ENCODE assay signal across 8 cellular contexts in the genomic region with DNA sequence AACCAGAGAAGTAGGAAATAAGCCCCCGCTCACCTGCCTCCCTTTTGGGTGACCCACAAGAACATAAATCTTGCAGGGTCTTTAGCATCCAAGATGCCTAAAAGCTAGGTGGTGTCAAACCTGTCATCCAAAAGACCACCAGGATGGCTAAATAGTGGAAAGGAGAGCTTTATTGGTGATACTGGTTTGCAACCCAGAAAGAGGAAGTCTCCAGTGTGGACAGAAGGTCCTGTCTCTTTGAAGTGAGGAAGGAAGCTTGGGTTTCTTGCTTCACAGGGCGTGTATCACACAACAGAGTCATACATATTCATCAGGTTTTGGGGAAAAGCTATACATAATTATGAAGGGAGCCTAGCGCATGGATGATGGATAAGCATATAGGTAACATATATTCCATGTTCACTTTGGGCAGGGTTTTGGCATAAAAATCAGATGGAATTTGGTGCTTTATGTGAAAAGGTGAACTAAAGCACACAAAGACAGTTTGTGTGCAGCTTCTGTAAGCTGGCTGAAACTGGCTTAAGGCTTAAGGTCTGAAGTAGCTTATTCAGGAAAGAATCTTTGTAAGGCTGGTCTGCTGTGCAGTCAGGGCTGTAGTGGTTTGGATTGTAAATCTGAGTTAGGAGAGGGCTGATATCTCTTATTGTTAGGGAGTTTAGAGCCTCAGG.
DNase-seq lines count a peak whose midpoint lies in the region; ATAC-seq lines count a peak whose summit lies in the region.

No MANE protein-coding gene starts in this region.

- H3K4me1 ChIP-seq in muscle layer of colon (ENCODE audit: insufficient read depth, low read length): peaks cover 3% of the 10 kb centered on the region
- peaks cover 6% of the 10 kb centered on the region for H3K4me1 ChIP-seq in CD4-positive, alpha-beta memory T cell (ENCODE audit: insufficient read depth, low read length)

- H3K9me3 ChIP-seq in muscle layer of colon (ENCODE audit: low read length): no peaks in the 10 kb centered on the region
- no peaks in the 10 kb centered on the region for H3K9me3 ChIP-seq in CD4-positive, alpha-beta memory T cell (ENCODE audit: control insufficient read depth in 1 of 2, low read length in 2 of 2)

- H3K4me3 Mint-ChIP-seq in CD4-positive, alpha-beta memory T cell: peak overlapping the region in 1 of 8 donors; percentile 4

- DNase-seq in NAMALWA (ENCODE audit: low spot score) (peak; percentile 85), retina (no peak), RKO (ENCODE audit: low spot score) (no peak)
- DNase-seq in CD4-positive, alpha-beta memory T cell: no peak
- DNase-seq in activated CD4-positive, alpha-beta T cell treated with anti-CD3 and anti-CD28 coated beads, Interleukin-2, amount 50 U/mL, for 4 hours: no peak

- ATAC-seq in GM18520 (IDR thresholded peaks at IDR 0.05; ENCODE audit: unreplicated experiment) (peak; percentile 56), HG02642 (IDR thresholded peaks at IDR 0.05; ENCODE audit: poor library complexity, unreplicated experiment) (peak; percentile 79)

- CTCF ChIA-PET in CD4-positive, alpha-beta memory T cell (lab: Charles Lee; ENCODE audit: partially characterized antibody): interaction anchor here (0.8 to 1.7 kb wide), 2 partner anchors 9 to 34 kb away, joined by 3 to 4 read pairs; no protein-coding TSS in a partner anchor

- POLR2A ChIA-PET in CD4-positive, alpha-beta memory T cell (lab: Charles Lee; ENCODE audit: partially characterized antibody): no interaction called here

- H3K4me3 ChIP-seq in muscle layer of colon (ENCODE audit: low read depth in 1 of 2, low read length in 2 of 2): no peak overlapping the region
- H3K4me3 ChIP-seq in CD4-positive, alpha-beta memory T cell (ENCODE audit: low read length in 2 of 2): no peak overlapping the region

- peaks cover 17 to 19% of the 10 kb centered on the region in 2 donors for H3K27me3 Mint-ChIP-seq in CD4-positive, alpha-beta memory T cell

- H3K4me1 Mint-ChIP-seq in CD4-positive, alpha-beta memory T cell: peaks cover 6 to 13% (median 11%) of the 10 kb centered on the region in 4 donors

- H3K9ac ChIP-seq in muscle layer of colon (ENCODE audit: low read length): no peak overlapping the region

- no peaks in the 10 kb centered on the region for H3K36me3 Mint-ChIP-seq in CD4-positive, alpha-beta memory T cell

- H3K27me3 ChIP-seq in muscle layer of colon (ENCODE audit: control insufficient read depth in 1 of 2, insufficient read depth in 2 of 2, low read length in 2 of 2): no peaks in the 10 kb centered on the region
- H3K27me3 ChIP-seq in CD4-positive, alpha-beta memory T cell (ENCODE audit: insufficient read depth, low read length): no peaks in the 10 kb centered on the region

- no peaks in the 10 kb centered on the region for H3K36me3 ChIP-seq in muscle layer of colon (ENCODE audit: insufficient read depth, low read length)
- no peaks in the 10 kb centered on the region for H3K36me3 ChIP-seq in CD4-positive, alpha-beta memory T cell (ENCODE audit: insufficient read depth, low read length)

- intact Hi-C loops in CD4-positive, alpha-beta memory T cell (cut with micrococcal nuclease): no loop called here

- peaks cover 0 to 2% (median 0%) of the 10 kb centered on the region in 8 donors for H3K9me3 Mint-ChIP-seq in CD4-positive, alpha-beta memory T cell

- no peak overlapping the region for H3K27ac Mint-ChIP-seq in CD4-positive, alpha-beta memory T cell

- peak overlapping the region; percentile 14 for H3K27ac ChIP-seq in muscle layer of colon (ENCODE audit: low read depth, low read length)
- no peak overlapping the region for H3K27ac ChIP-seq in CD4-positive, alpha-beta memory T cell (ENCODE audit: low read depth, low read length)
